Comparison of ENCODE assay signal across 8 cellular contexts in genomic region chr2:168455692-168456525, GRCh38.
DNase-seq lines count a peak whose midpoint lies in the region; ATAC-seq and TF ChIP-seq lines count a peak whose summit lies in the region.

Gene CERS6, plus strand, starts transcription at chr2:168456272. Its CDS starts 177 bp downstream, at chr2:168456449.

- H3K27ac Mint-ChIP-seq in nephron progenitor cell, result peak within 1 kb of the TSS; percentile 18

- DNase-seq in DMS53 (lab: John Stamatoyannopoulos, UW) (peak; percentile 99), HuH-7 (ENCODE audit: low spot score) (peak; percentile 95), RKO (ENCODE audit: low spot score) (peak; percentile 93), fibroblast of the conjunctiva (ENCODE audit: low read depth) (peak; percentile 84), nephron progenitor cell (peak; percentile 91)
- DNase-seq in activated effector memory CD4-positive, alpha-beta T cell treated with Interleukin-2 at 50 U/mL for 16 hours, result peak; percentile 54
- peak; percentile 92 for DNase-seq in stimulated activated naive CD8-positive, alpha-beta T cell treated with anti-CD3 and anti-CD28 coated beads, Interleukin-15, Interleukin-2, amounts not matched to agents 100 U/mL and 50 U/mL, for 24 hours

- TF ChIP-seq CTCF in nephron progenitor cell (IDR thresholded peaks at IDR 0.05), result no peak

- no peaks in the 10 kb centered on the region for H3K27me3 Mint-ChIP-seq in nephron progenitor cell (ENCODE audit: low read depth, poor library complexity)

- H3K4me1 Mint-ChIP-seq in nephron progenitor cell, result peaks cover 36% of the 10 kb centered on the region

- H3K9me3 Mint-ChIP-seq in nephron progenitor cell, result no peaks in the 10 kb centered on the region

- H3K36me3 Mint-ChIP-seq in nephron progenitor cell (ENCODE audit: low read depth), result no peaks in the 10 kb centered on the region

- peak; percentile 92 for ATAC-seq in GM21528 (IDR thresholded peaks at IDR 0.05; ENCODE audit: low FRiP score, unreplicated experiment)
- peak; percentile 93 for ATAC-seq in stimulated activated naive CD8-positive, alpha-beta T cell treated with anti-CD3 and anti-CD28 coated beads, Interleukin-15, Interleukin-2, amounts not matched to agents 100 U/mL and 50 U/mL, for 24 hours

- H3K4me3 Mint-ChIP-seq in nephron progenitor cell, result no peak within 1 kb of the TSS

Comparison
In these comparisons a context has a peak if more than half of its experiments do, and no peak if none do; other contexts are left out.
1. Peak in every context shown above with its lines: DNase-seq and ATAC-seq.